28 cellular contexts compared by ENCODE assay signal in genomic region chr10:49049660-49050059, GRCh38.
"Had no signal": no experiment of that assay in that cellular context is flagged by ENCODE, and none has a peak within 500 bp of the region (broad histone marks: within the 10 kb centered on the region; RNA-seq: fewer than 3 reads in every experiment).

No MANE protein-coding gene starts in this region.

- H3K4me1 ChIP-seq: body of pancreas, breast epithelium had no signal

- FAIRE-seq: astrocyte, TTC549 had no signal

- DNase-seq: activated CD4-positive, alpha-beta T cell treated with anti-CD3 and anti-CD28 coated beads, Interleukin-2, amount 10 ng/mL, durations not matched to agents 24 days and 14 days; activated CD4-positive, alpha-beta T cell treated with anti-CD3 and anti-CD28 coated beads, Interleukin-2, amount 50 U/mL, for 4 hours; activated CD8-positive, alpha-beta T cell treated with anti-CD3 and anti-CD28 coated beads for 36 hours; activated gamma-delta T cell; activated naive CD4-positive, alpha-beta T cell treated with Interleukin-2 at 50 U/mL for 16 hours; activated T-cell treated with anti-CD3 and anti-CD28 coated beads, Interleukin-2, amount 50 U/mL, for 24 hours; adrenal gland; body of pancreas; caudate nucleus; Kasumi-1; KG1; MM.1S; MV-4-11; NCI-H1092; NCI-H1436 treated with DMSO at 0.1 percent for 48 hours; NCI-H1694 treated with DMSO at 0.1 percent for 48 hours; NCI-H2029; NCI-H345; NCI-H524 treated with DMSO at 0.1 percent for 48 hours; RPMI8226; SHP77 treated with DMSO at 0.1 percent for 48 hours; SK-N-SH had no signal

- H3K9me3 ChIP-seq: adrenal gland, body of pancreas, breast epithelium, SJSA1, SK-N-SH had no signal

- H3K27ac ChIP-seq: adrenal gland, body of pancreas, breast epithelium, SJSA1 had no signal

- ATAC-seq: activated CD8-positive, alpha-beta T cell treated with anti-CD3 and anti-CD28 coated beads for 36 hours; activated naive CD4-positive, alpha-beta T cell treated with anti-CD3 and anti-CD28 coated beads, Interleukin-2, amount 50 U/mL, for 72 hours; body of pancreas; Panc1 had no signal

- H3K4me3 ChIP-seq: adrenal gland, body of pancreas, breast epithelium, SJSA1 had no signal

- H3K27me3 ChIP-seq: adrenal gland, body of pancreas, breast epithelium, SJSA1 had no signal

- H3K4me2 ChIP-seq: SK-N-SH had no signal

- H3K36me3 ChIP-seq: adrenal gland, breast epithelium, SJSA1 had no signal

- H3K9ac ChIP-seq: SK-N-SH had no signal
